In the genomic region with DNA sequence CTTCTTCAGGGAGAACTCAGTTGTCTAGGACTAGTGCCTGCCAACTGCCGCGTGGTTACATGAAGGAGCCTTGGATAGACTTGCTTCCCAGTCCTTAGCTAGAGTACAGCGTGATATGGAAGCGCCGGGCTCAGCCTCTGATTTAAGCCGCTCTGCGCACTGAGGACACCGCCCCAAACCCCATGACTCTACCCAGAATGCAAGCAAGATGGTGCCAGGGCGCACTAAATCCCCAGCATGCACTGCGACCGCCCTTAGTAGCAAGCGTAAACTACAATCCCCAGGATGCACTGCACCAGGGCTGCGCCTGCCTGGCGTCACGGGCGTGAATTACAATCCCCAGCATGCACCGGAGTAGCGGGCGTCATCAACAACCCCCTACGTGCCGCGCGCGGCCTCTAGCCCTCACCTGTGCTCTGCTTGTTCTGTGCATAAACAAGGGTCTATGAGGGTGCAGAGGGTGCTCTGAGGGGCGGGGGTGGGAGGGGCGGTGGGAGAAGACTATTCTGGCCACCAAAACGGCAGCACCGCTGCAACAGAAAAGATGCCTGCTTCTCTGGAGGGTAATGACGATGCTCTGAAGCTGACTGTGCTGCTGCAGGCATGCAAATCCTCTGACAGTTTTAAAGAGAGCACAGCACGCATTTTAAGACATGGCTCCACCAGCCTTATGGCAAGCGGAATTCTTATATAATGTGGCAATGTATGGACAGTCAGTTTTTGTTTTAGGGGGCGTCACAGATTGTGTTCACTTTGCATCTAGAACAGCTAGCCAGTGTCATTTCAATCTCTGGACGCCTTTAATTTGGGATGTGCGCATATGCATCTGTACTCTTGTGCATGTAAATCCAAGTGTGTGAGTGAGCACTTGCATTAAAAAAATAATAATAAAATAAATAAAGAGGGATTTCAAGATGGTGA, we compare ENCODE assay signal across 7 cellular contexts.
DNase-seq lines count a peak whose midpoint lies in the region; ATAC-seq and TF ChIP-seq lines count a peak whose summit lies in the region.

No MANE protein-coding gene starts in this region.

- peaks cover 4% of the 10 kb centered on the region for H3K4me1 Mint-ChIP-seq in activated CD4-positive, alpha-beta memory T cell treated with anti-CD3 and anti-CD28 coated beads for 36 hours (ENCODE audit: low read depth)

- peaks cover 3% of the 10 kb centered on the region for H3K36me3 Mint-ChIP-seq in activated CD4-positive, alpha-beta memory T cell treated with anti-CD3 and anti-CD28 coated beads for 36 hours

- H3K9me3 ChIP-seq in lower lobe of right lung = no peaks in the 10 kb centered on the region

- peak overlapping the region; percentile 63 for H3K4me3 Mint-ChIP-seq in activated CD4-positive, alpha-beta memory T cell treated with anti-CD3 and anti-CD28 coated beads for 36 hours

- H3K36me3 ChIP-seq in lower lobe of right lung = no peaks in the 10 kb centered on the region

- CTCF ChIA-PET in activated CD4-positive, alpha-beta memory T cell treated with anti-CD3 and anti-CD28 coated beads for 36 hours (lab: Charles Lee) = no interaction called here

- H3K27ac ChIP-seq in lower lobe of right lung = no peak overlapping the region

- POLR2A ChIA-PET in activated CD4-positive, alpha-beta memory T cell treated with anti-CD3 and anti-CD28 coated beads for 36 hours (lab: Charles Lee) = no interaction called here

- H3K9me3 Mint-ChIP-seq in activated CD4-positive, alpha-beta memory T cell treated with anti-CD3 and anti-CD28 coated beads for 36 hours = peaks cover 5% of the 10 kb centered on the region

- peaks cover 18% of the 10 kb centered on the region for H3K27me3 Mint-ChIP-seq in activated CD4-positive, alpha-beta memory T cell treated with anti-CD3 and anti-CD28 coated beads for 36 hours

- peak overlapping the region; percentile 50 for H3K4me3 ChIP-seq in lower lobe of right lung

- no peaks in the 10 kb centered on the region for H3K27me3 ChIP-seq in lower lobe of right lung (ENCODE audit: low read depth)

- H3K27ac Mint-ChIP-seq in activated CD4-positive, alpha-beta memory T cell treated with anti-CD3 and anti-CD28 coated beads for 36 hours = peak overlapping the region; percentile 4

- intact Hi-C loops in activated CD4-positive, alpha-beta memory T cell treated with anti-CD3 and anti-CD28 coated beads for 36 hours (cut with micrococcal nuclease) = loop anchor here (1.0 kb wide), 1 partner anchor 33 kb away; no protein-coding TSS in a partner anchor
- intact Hi-C loops in lower lobe of right lung (cut with DNase I) = no loop called here

- peak; percentile 99 for DNase-seq in NCI-H2227 (lab: John Stamatoyannopoulos, UW; ENCODE audit: unreplicated experiment)
- peak; percentile 91 for DNase-seq in activated CD4-positive, alpha-beta memory T cell treated with anti-CD3 and anti-CD28 coated beads for 36 hours
- DNase-seq in ecto neural progenitor cell (ENCODE audit: low spot score) = peak; percentile 94
- DNase-seq in lower lobe of right lung = peak; percentile 93
- DNase-seq in stimulated activated CD4-positive, alpha-beta T cell treated with anti-CD3 and anti-CD28 coated beads, Interleukin-4, amount 100 ng/mL, for 4 hours = peak; percentile 80 to 87

- no peaks in the 10 kb centered on the region for H3K4me1 ChIP-seq in lower lobe of right lung

- no peak for TF ChIP-seq CTCF in lower lobe of right lung (IDR thresholded peaks at IDR 0.05)

- peak; percentile 90 for ATAC-seq in GM18861 (IDR thresholded peaks at IDR 0.05; ENCODE audit: unreplicated experiment)
- ATAC-seq in HG03039 (IDR thresholded peaks at IDR 0.05; ENCODE audit: unreplicated experiment) = peak; percentile 99
- ATAC-seq in lower lobe of right lung = peak; percentile 99 to 100
